In the genomic region with DNA sequence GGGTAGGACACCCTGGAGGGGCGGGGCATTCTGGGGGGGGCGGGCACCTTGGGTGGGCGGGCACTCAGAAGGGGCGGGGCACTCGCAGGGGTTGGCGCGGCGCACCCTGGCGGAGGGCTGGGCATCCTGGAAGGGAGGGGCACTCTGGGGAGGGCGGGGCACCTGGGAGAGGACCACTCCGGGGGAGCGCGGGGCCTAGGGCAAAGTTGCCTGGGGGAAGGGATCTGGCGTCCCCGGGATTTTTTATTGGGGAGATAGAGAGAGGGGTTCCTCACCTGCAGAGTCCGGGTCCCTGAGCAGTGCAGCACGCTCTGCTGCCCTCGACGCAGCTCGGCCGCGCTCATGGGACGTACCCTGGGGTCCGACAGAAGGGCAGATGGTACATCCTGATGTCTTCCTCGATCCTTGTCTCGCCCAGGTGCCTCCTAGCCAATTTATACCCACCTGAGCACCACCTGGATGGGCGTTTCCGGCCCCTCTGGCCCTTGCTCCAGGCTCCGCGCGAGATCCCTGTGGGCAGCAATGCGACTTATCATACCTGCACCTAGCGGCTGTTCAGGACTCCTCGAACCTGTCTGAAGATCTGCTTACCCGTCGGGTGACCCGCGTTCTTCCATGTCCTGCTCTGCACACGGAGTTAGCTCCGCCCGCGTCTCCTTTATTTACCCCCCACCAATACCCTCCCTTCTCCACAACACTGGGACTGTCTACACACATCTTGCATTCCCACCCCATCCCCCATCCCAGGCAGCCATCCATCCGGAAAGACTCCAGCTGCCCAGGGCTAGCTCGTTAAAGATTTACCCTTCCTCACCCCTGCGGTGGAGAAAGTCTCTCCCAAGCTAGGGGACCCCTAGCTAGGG, we compare ENCODE assay signal across 7 cellular contexts. TPM values are rescaled to one million over a fixed set of nuclear protein-coding genes. Genes with fewer than 3 reads are reported as not detected.
DNase-seq lines count a peak whose midpoint lies in the region; ATAC-seq and TF ChIP-seq lines count a peak whose summit lies in the region.

A gene (minus strand): TSS at position 633 of the 863 bp plus-strand sequence. CDS start 16 bp downstream, at position 617.

- H3F3A ChIP-seq in SK-N-SH (replicated peaks; ENCODE audit: insufficient read depth) (peaks cover 6% of the 10 kb centered on the region), neural cell (ENCODE audit: insufficient read depth, low read length, poor library complexity, severe bottlenecking) (no peaks in the 10 kb centered on the region)

- 28% methylated on average over 34 of the region's 45 CpGs for WGBS in SK-N-SH (ENCODE audit: low lambda C conversion rate)

- H3K36me3 ChIP-seq in SK-N-SH (replicated peaks in 1 of 2; ENCODE audit: control insufficient read depth in 1 of 2, insufficient read depth in 2 of 2, low read length in 1 of 2), result peaks cover 0 to 3% of the 10 kb centered on the region in 2 experiments
- H3K36me3 ChIP-seq in neural cell (ENCODE audit: insufficient read depth, low read length), result no peaks in the 10 kb centered on the region

- peaks cover 13% of the 10 kb centered on the region; the same call in 1 of the 2 replicates for H3K9me3 ChIP-seq in SK-N-SH
- H3K9me3 ChIP-seq in neural cell (ENCODE audit: low read length), result peaks cover 5% of the 10 kb centered on the region

- H2AFZ ChIP-seq in SK-N-SH (ENCODE audit: low read depth), result peak within 1 kb of the TSS; percentile 79; the same call in 1 of the 2 replicates
- H2AFZ ChIP-seq in neural cell (ENCODE audit: low read depth, low read length), result no peak within 1 kb of the TSS

- POLR2A ChIA-PET in SK-N-SH (lab: Yijun Ruan, JAX), result no interaction called here

- DNase-seq in HPDE6-E6E7 (ENCODE audit: extremely low spot score) (peak; percentile 28), SK-N-SH (peak; percentile 93), fibroblast of pulmonary artery (ENCODE audit: low read depth) (no peak)

- CTCF ChIA-PET in SK-N-SH (lab: Yijun Ruan, JAX), result interaction anchor here (0.8 to 9.1 kb wide), 10 partner anchors 9 to 216 kb away, joined by 3 to 66 read pairs (median 6); no protein-coding TSS in a partner anchor

- no peak for TF ChIP-seq RAD21 in SK-N-SH (IDR thresholded peaks at IDR 0.05; ENCODE audit: low read length)
- no peak for TF ChIP-seq RAD21 in neural cell (conservative IDR thresholded peaks at IDR 0.05)

- TF ChIP-seq CTCF in SK-N-SH (IDR thresholded peaks at IDR 0.05) (no peak), fibroblast of pulmonary artery (IDR thresholded peaks at IDR 0.05; ENCODE audit: low read length, missing control alignments) (no peak), neural cell (IDR thresholded peaks at IDR 0.05; ENCODE audit: poor library complexity, severe bottlenecking) (no peak)

- H4K20me1 ChIP-seq in SK-N-SH (ENCODE audit: insufficient read depth) (no peaks in the 10 kb centered on the region), neural cell (ENCODE audit: insufficient read depth) (no peaks in the 10 kb centered on the region)

- H3K27me3 ChIP-seq in SK-N-SH (ENCODE audit: insufficient read depth) (peaks cover 8% of the 10 kb centered on the region; the same call in 1 of the 2 replicates), neural cell (ENCODE audit: insufficient read depth, low read depth, low read length) (peaks cover 27% of the 10 kb centered on the region)

- ATAC-seq in GM21423 (IDR thresholded peaks at IDR 0.05; ENCODE audit: unreplicated experiment) (no peak), HG03520 (IDR thresholded peaks at IDR 0.05; ENCODE audit: unreplicated experiment) (no peak), HG03139 (IDR thresholded peaks at IDR 0.05; ENCODE audit: unreplicated experiment) (no peak)

- H3K79me2 ChIP-seq in SK-N-SH (ENCODE audit: insufficient read depth) (no peaks in the 10 kb centered on the region), neural cell (replicated peaks; ENCODE audit: insufficient read depth, low read length) (no peaks in the 10 kb centered on the region)

- H3K9ac ChIP-seq in SK-N-SH (no peak within 1 kb of the TSS), neural cell (ENCODE audit: low read length) (peak within 1 kb of the TSS; percentile 39)

- H3K9me2 ChIP-seq in SK-N-SH, result no peaks in the 10 kb centered on the region
- H3K9me2 ChIP-seq in neural cell (ENCODE audit: insufficient read depth, low read length), result no peaks in the 10 kb centered on the region

- H3K4me2 ChIP-seq in SK-N-SH (peak within 1 kb of the TSS; percentile 89), neural cell (ENCODE audit: low read length) (no peak within 1 kb of the TSS)

- H3K27ac ChIP-seq in SK-N-SH (ENCODE audit: low read depth in 2 of 2, low read length in 1 of 2) (no peak within 1 kb of the TSS), neural cell (ENCODE audit: low read length) (no peak within 1 kb of the TSS)

- no peak for TF ChIP-seq EP300 in SK-N-SH (IDR thresholded peaks at IDR 0.05; ENCODE audit: borderline replicate concordance in 1 of 2, low read depth in 1 of 2, low read length in 1 of 2)
- TF ChIP-seq EP300 in neural cell (conservative IDR thresholded peaks at IDR 0.05; ENCODE audit: poor library complexity, severe bottlenecking), result no peak

- H3K4me3 ChIP-seq in SK-N-SH (ENCODE audit: low read depth in 2 of 2, low read length in 1 of 2), result peak within 1 kb of the TSS; percentile 35 to 46; a peak in 3 of 4 replicates
- peak within 1 kb of the TSS; percentile 22 for H3K4me3 ChIP-seq in fibroblast of pulmonary artery (replicated peaks; ENCODE audit: low read depth, low read length)
- H3K4me3 ChIP-seq in neural cell (ENCODE audit: low read length), result peak within 1 kb of the TSS; percentile 70

- peaks cover 0 to 9% of the 10 kb centered on the region in 2 experiments; a peak in 1 of 4 replicates for H3K4me1 ChIP-seq in SK-N-SH (ENCODE audit: control insufficient read depth in 1 of 2, insufficient read depth in 2 of 2, low read depth in 1 of 2, low read length in 1 of 2)

TF ChIP-seq in SK-N-SH, 30 proteins besides CTCF, POLR2A, EP300 and RAD21 (continues in another document):
- TF ChIP-seq TEAD4 (IDR thresholded peaks at IDR 0.05; ENCODE audit: borderline replicate concordance, insufficient read depth), result no peak
- TF ChIP-seq, protein P1, sequence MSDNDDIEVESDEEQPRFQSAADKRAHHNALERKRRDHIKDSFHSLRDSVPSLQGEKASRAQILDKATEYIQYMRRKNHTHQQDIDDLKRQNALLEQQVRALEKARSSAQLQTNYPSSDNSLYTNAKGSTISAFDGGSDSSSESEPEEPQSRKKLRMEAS (IDR thresholded peaks at IDR 0.05; ENCODE audit: low read depth), result no peak
- no peak for TF ChIP-seq NRF1 (IDR thresholded peaks at IDR 0.05; ENCODE audit: low read depth, low read length)
- no peak for TF ChIP-seq TAF1 (IDR thresholded peaks at IDR 0.05; ENCODE audit: borderline replicate concordance, low read depth, low read length)
- TF ChIP-seq FOXM1 (IDR thresholded peaks at IDR 0.05; ENCODE audit: low read depth), result no peak
- no peak for TF ChIP-seq POLR2AphosphoS5 (IDR thresholded peaks at IDR 0.05; ENCODE audit: low read depth, low read length)
- TF ChIP-seq, protein P2, sequence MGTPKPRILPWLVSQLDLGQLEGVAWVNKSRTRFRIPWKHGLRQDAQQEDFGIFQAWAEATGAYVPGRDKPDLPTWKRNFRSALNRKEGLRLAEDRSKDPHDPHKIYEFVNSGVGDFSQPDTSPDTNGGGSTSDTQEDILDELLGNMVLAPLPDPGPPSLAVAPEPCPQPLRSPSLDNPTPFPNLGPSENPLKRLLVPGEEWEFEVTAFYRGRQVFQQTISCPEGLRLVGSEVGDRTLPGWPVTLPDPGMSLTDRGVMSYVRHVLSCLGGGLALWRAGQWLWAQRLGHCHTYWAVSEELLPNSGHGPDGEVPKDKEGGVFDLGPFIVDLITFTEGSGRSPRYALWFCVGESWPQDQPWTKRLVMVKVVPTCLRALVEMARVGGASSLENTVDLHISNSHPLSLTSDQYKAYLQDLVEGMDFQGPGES (IDR thresholded peaks at IDR 0.05; ENCODE audit: low read depth, low read length), result no peak
- no peak for TF ChIP-seq RXRA (IDR thresholded peaks at IDR 0.05; ENCODE audit: borderline replicate concordance, low read depth)

TF ChIP-seq in neural cell, 6 proteins besides CTCF, POLR2A, EP300 and RAD21:
- TF ChIP-seq TAF1 (IDR thresholded peaks at IDR 0.05; ENCODE audit: low read depth), result no peak
- TF ChIP-seq MXI1 (conservative IDR thresholded peaks at IDR 0.05; ENCODE audit: poor library complexity, severe bottlenecking), result no peak
- no peak for TF ChIP-seq POLR2AphosphoS5 (IDR thresholded peaks at IDR 0.05)
- TF ChIP-seq SMC3 (conservative IDR thresholded peaks at IDR 0.05; ENCODE audit: poor library complexity), result no peak

RNA-seq across cellular contexts. Expression of the gene that starts here (rescaled TPM):
- polyA plus RNA-seq in SK-N-SH (2012; rRNA removed), result 0.15 and 0.35 TPM in 2 replicates
- polyA plus RNA-seq in SK-N-SH (2012; cell fraction: cytosol; rRNA removed), result 0.03 and 0.04 TPM in 2 replicates
- polyA plus RNA-seq in SK-N-SH (2012; cell fraction: nucleus; rRNA removed), result 1.2 and 1.7 TPM in 2 replicates
- 0.14 TPM in 1 of 2 replicates, not detected in the other for polyA plus RNA-seq in neural cell
- not detected in 2 replicates for polyA minus RNA-seq in neural cell
